In the genomic region with DNA sequence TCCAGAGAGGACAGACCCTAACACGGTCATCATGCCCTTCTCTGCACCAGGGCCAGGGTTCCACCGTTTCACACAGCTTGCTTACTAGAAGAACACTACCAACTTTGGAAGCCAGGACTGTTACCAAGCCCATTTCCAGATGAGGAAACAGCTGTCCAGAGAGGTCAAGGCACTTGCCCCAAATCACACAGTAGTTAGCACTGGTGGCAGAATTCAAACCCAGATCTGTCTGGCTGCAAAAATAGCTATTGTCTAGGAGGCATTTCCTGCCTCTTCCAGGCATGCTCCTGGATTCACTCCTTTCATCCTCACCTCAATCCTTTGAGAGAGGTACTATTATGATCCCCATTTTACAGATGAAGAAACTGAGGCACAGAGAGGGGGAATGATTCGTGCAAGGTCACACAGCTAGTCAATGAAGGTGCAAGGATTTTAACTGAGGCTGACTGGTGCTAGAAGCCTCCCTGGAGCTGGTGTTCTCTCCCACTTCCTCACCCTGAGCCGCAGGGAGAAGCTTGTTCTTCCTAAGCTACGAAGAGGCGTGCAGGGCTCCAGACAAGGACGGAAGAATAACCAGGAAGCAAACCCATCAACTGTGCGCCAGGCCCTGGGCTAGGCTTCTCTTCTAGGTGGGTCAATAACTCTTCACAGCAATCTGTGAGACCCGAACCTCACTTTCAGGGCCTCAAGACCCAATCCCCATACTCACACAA, we compare ENCODE assay signal across 2 cellular contexts.
TF ChIP-seq lines count a peak whose summit lies in the region.

No MANE protein-coding gene starts in this region.

TF ChIP-seq in liver, 16 proteins besides CTCF, POLR2A, EP300 and RAD21:
- TF ChIP-seq FOXA2 (IDR thresholded peaks at IDR 0.05) = no peak
- TF ChIP-seq, protein P1, sequence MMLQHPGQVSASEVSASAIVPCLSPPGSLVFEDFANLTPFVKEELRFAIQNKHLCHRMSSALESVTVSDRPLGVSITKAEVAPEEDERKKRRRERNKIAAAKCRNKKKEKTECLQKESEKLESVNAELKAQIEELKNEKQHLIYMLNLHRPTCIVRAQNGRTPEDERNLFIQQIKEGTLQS (IDR thresholded peaks at IDR 0.05) = no peak
- no peak for TF ChIP-seq TAF1 (conservative IDR thresholded peaks at IDR 0.05)
- TF ChIP-seq, protein P2, sequence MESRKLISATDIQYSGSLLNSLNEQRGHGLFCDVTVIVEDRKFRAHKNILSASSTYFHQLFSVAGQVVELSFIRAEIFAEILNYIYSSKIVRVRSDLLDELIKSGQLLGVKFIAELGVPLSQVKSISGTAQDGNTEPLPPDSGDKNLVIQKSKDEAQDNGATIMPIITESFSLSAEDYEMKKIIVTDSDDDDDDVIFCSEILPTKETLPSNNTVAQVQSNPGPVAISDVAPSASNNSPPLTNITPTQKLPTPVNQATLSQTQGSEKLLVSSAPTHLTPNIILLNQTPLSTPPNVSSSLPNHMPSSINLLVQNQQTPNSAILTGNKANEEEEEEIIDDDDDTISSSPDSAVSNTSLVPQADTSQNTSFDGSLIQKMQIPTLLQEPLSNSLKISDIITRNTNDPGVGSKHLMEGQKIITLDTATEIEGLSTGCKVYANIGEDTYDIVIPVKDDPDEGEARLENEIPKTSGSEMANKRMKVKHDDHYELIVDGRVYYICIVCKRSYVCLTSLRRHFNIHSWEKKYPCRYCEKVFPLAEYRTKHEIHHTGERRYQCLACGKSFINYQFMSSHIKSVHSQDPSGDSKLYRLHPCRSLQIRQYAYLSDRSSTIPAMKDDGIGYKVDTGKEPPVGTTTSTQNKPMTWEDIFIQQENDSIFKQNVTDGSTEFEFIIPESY (IDR thresholded peaks at IDR 0.05) = no peak
- TF ChIP-seq GABPA (IDR thresholded peaks at IDR 0.05 in 1 of 2, conservative IDR thresholded peaks at IDR 0.05 in 1 of 2) = no peak
- TF ChIP-seq, protein P3, sequence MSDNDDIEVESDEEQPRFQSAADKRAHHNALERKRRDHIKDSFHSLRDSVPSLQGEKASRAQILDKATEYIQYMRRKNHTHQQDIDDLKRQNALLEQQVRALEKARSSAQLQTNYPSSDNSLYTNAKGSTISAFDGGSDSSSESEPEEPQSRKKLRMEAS (IDR thresholded peaks at IDR 0.05) = no peak
- TF ChIP-seq EGR1 (IDR thresholded peaks at IDR 0.05; ENCODE audit: low read depth in 2 of 2) = no peak
- TF ChIP-seq HNF4A (conservative IDR thresholded peaks at IDR 0.05) = no peak
- TF ChIP-seq SP1 (IDR thresholded peaks at IDR 0.05) = no peak
- no peak for TF ChIP-seq RXRA (IDR thresholded peaks at IDR 0.05)
- TF ChIP-seq FOXA1 (IDR thresholded peaks at IDR 0.05) = no peak
- TF ChIP-seq, protein P4, sequence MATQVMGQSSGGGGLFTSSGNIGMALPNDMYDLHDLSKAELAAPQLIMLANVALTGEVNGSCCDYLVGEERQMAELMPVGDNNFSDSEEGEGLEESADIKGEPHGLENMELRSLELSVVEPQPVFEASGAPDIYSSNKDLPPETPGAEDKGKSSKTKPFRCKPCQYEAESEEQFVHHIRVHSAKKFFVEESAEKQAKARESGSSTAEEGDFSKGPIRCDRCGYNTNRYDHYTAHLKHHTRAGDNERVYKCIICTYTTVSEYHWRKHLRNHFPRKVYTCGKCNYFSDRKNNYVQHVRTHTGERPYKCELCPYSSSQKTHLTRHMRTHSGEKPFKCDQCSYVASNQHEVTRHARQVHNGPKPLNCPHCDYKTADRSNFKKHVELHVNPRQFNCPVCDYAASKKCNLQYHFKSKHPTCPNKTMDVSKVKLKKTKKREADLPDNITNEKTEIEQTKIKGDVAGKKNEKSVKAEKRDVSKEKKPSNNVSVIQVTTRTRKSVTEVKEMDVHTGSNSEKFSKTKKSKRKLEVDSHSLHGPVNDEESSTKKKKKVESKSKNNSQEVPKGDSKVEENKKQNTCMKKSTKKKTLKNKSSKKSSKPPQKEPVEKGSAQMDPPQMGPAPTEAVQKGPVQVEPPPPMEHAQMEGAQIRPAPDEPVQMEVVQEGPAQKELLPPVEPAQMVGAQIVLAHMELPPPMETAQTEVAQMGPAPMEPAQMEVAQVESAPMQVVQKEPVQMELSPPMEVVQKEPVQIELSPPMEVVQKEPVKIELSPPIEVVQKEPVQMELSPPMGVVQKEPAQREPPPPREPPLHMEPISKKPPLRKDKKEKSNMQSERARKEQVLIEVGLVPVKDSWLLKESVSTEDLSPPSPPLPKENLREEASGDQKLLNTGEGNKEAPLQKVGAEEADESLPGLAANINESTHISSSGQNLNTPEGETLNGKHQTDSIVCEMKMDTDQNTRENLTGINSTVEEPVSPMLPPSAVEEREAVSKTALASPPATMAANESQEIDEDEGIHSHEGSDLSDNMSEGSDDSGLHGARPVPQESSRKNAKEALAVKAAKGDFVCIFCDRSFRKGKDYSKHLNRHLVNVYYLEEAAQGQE (IDR thresholded peaks at IDR 0.05) = no peak
- TF ChIP-seq NR2F2 (IDR thresholded peaks at IDR 0.05) = no peak
- no peak for TF ChIP-seq YY1 (IDR thresholded peaks at IDR 0.05)
TF ChIP-seq in liver: peak in this region for 0.

TF ChIP-seq in HepG2, 621 proteins besides CTCF, POLR2A, EP300 and RAD21:
- TF ChIP-seq ZBTB42 (CRISPR knock-in tag; IDR thresholded peaks at IDR 0.05) = no peak
- no peak for TF ChIP-seq TOPORS (CRISPR knock-in tag; IDR thresholded peaks at IDR 0.05)
- TF ChIP-seq ZSCAN20 (CRISPR knock-in tag; IDR thresholded peaks at IDR 0.05; ENCODE audit: borderline replicate concordance) = no peak
- no peak for TF ChIP-seq NONO (IDR thresholded peaks at IDR 0.05)
- TF ChIP-seq NONO (CRISPR knock-in tag; conservative IDR thresholded peaks at IDR 0.05) = no peak
- TF ChIP-seq CCDC6 (CRISPR knock-in tag; IDR thresholded peaks at IDR 0.05) = no peak
- TF ChIP-seq UBTF (CRISPR knock-in tag; IDR thresholded peaks at IDR 0.05) = no peak
- TF ChIP-seq ADNP (CRISPR knock-in tag; IDR thresholded peaks at IDR 0.05) = no peak
- TF ChIP-seq ZNF280D (CRISPR knock-in tag; IDR thresholded peaks at IDR 0.05) = no peak
- TF ChIP-seq ZNF558 (CRISPR knock-in tag; IDR thresholded peaks at IDR 0.05; ENCODE audit: borderline replicate concordance) = no peak
- TF ChIP-seq, protein P5, sequence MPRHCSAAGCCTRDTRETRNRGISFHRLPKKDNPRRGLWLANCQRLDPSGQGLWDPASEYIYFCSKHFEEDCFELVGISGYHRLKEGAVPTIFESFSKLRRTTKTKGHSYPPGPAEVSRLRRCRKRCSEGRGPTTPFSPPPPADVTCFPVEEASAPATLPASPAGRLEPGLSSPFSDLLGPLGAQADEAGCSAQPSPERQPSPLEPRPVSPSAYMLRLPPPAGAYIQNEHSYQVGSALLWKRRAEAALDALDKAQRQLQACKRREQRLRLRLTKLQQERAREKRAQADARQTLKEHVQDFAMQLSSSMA (CRISPR knock-in tag; IDR thresholded peaks at IDR 0.05) = no peak
- no peak for TF ChIP-seq ZNF124 (CRISPR knock-in tag; IDR thresholded peaks at IDR 0.05)
- TF ChIP-seq ISX (CRISPR knock-in tag; conservative IDR thresholded peaks at IDR 0.05) = no peak
- TF ChIP-seq ZNF772 (CRISPR knock-in tag; IDR thresholded peaks at IDR 0.05) = no peak
- TF ChIP-seq, protein P6, sequence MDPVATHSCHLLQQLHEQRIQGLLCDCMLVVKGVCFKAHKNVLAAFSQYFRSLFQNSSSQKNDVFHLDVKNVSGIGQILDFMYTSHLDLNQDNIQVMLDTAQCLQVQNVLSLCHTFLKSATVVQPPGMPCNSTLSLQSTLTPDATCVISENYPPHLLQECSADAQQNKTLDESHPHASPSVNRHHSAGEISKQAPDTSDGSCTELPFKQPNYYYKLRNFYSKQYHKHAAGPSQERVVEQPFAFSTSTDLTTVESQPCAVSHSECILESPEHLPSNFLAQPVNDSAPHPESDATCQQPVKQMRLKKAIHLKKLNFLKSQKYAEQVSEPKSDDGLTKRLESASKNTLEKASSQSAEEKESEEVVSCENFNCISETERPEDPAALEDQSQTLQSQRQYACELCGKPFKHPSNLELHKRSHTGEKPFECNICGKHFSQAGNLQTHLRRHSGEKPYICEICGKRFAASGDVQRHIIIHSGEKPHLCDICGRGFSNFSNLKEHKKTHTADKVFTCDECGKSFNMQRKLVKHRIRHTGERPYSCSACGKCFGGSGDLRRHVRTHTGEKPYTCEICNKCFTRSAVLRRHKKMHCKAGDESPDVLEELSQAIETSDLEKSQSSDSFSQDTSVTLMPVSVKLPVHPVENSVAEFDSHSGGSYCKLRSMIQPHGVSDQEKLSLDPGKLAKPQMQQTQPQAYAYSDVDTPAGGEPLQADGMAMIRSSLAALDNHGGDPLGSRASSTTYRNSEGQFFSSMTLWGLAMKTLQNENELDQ (CRISPR knock-in tag; IDR thresholded peaks at IDR 0.05; ENCODE audit: borderline replicate concordance) = no peak
- no peak for TF ChIP-seq ZBTB21 (CRISPR knock-in tag; IDR thresholded peaks at IDR 0.05)
- TF ChIP-seq, protein P7, sequence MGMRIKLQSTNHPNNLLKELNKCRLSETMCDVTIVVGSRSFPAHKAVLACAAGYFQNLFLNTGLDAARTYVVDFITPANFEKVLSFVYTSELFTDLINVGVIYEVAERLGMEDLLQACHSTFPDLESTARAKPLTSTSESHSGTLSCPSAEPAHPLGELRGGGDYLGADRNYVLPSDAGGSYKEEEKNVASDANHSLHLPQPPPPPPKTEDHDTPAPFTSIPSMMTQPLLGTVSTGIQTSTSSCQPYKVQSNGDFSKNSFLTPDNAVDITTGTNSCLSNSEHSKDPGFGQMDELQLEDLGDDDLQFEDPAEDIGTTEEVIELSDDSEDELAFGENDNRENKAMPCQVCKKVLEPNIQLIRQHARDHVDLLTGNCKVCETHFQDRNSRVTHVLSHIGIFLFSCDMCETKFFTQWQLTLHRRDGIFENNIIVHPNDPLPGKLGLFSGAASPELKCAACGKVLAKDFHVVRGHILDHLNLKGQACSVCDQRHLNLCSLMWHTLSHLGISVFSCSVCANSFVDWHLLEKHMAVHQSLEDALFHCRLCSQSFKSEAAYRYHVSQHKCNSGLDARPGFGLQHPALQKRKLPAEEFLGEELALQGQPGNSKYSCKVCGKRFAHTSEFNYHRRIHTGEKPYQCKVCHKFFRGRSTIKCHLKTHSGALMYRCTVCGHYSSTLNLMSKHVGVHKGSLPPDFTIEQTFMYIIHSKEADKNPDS (CRISPR knock-in tag; IDR thresholded peaks at IDR 0.05) = no peak
- TF ChIP-seq YEATS2 (CRISPR knock-in tag; IDR thresholded peaks at IDR 0.05; ENCODE audit: borderline replicate concordance) = no peak
- no peak for TF ChIP-seq SSRP1 (CRISPR knock-in tag; IDR thresholded peaks at IDR 0.05)
- no peak for TF ChIP-seq ZNF850 (CRISPR knock-in tag; conservative IDR thresholded peaks at IDR 0.05)
- TF ChIP-seq DNMT3B (CRISPR knock-in tag; conservative IDR thresholded peaks at IDR 0.05) = no peak
